ENCODE assay signal across 8 cellular contexts in genomic region chr2:47403829-47404228, GRCh38. TPM values are rescaled to one million over a fixed set of nuclear protein-coding genes. Genes with fewer than 3 reads are reported as not detected.
DNase-seq lines count a peak whose midpoint lies in the region; ATAC-seq and TF ChIP-seq lines count a peak whose summit lies in the region.

No MANE protein-coding gene starts in this region.

- H3K4me2 ChIP-seq in HCT116 (ENCODE audit: low read length) = peak overlapping the region; percentile 84

- H3K9me3 ChIP-seq in HCT116 (ENCODE audit: control insufficient read depth in 1 of 2, insufficient read depth in 1 of 2, low read depth in 1 of 2, low read length in 2 of 2) = no peaks in the 10 kb centered on the region
- H3K9me3 ChIP-seq in iPS-18a (ENCODE audit: control insufficient read depth, low read depth, low read length) = no peaks in the 10 kb centered on the region

- no peaks in the 10 kb centered on the region for H3K9me2 ChIP-seq in HCT116 (ENCODE audit: insufficient read depth)

- TF ChIP-seq RAD21 in HCT116 (IDR thresholded peaks at IDR 0.05; ENCODE audit: low read depth) = no peak

- intact Hi-C loops in HCT116 (cut with micrococcal nuclease) = loop anchor here (5.0 kb wide), 1 partner anchor 67 kb away; no protein-coding TSS in a partner anchor
- intact Hi-C loops in activated T-helper 1 cell treated with anti-CD3 and anti-CD28 coated beads, Interleukin-12 subunit alpha, Interleukin-12 subunit beta, Interleukin-2, Interleukin-4 antibody, amounts not matched to agents 30 ng/mL and 10 ng/mL and 1 ng/mL, durations not matched to agents 14 hours and 24 hours and 36 hours (cut with micrococcal nuclease) = loop anchor here (1.0 to 5.0 kb wide), 5 partner anchors 117 to 1107 kb away; partner anchors contain the start of genes EPAS1 and FBXO11

- H3K4me3 ChIP-seq in AG10803 (ENCODE audit: low read length) = peak overlapping the region; percentile 92
- peak overlapping the region; percentile 80 to 86 for H3K4me3 ChIP-seq in HCT116 (replicated peaks in 1 of 2; ENCODE audit: low read depth in 1 of 2, low read length in 2 of 2)
- H3K4me3 ChIP-seq in iPS-18a (ENCODE audit: low read length) = peak overlapping the region; percentile 92

- H3K36me3 ChIP-seq in HCT116 (ENCODE audit: control insufficient read depth in 1 of 2, insufficient read depth in 2 of 2, low read length in 2 of 2) = 0 out of 4 replicates have a peak, but pooled peaks cover 0 to 7% of the 10 kb centered on the region in 2 experiments
- H3K36me3 ChIP-seq in iPS-18a (ENCODE audit: control insufficient read depth, low read depth, low read length) = peaks cover 4% of the 10 kb centered on the region

- peak overlapping the region; percentile 97 for H3K4me3 Mint-ChIP-seq in activated T-helper 1 cell treated with anti-CD3 and anti-CD28 coated beads, Interleukin-12 subunit alpha, Interleukin-12 subunit beta, Interleukin-2, Interleukin-4 antibody, amounts not matched to agents 30 ng/mL and 10 ng/mL and 1 ng/mL, durations not matched to agents 14 hours and 24 hours and 36 hours

- no peak overlapping the region for H2AFZ ChIP-seq in HCT116 (ENCODE audit: low read depth, low read length, poor library complexity, severe bottlenecking)

- H3K4me1 Mint-ChIP-seq in activated T-helper 1 cell treated with anti-CD3 and anti-CD28 coated beads, Interleukin-12 subunit alpha, Interleukin-12 subunit beta, Interleukin-2, Interleukin-4 antibody, amounts not matched to agents 30 ng/mL and 10 ng/mL and 1 ng/mL, durations not matched to agents 14 hours and 24 hours and 36 hours (ENCODE audit: low read depth) = peaks cover 28% of the 10 kb centered on the region

- H3K27ac Mint-ChIP-seq in activated T-helper 1 cell treated with anti-CD3 and anti-CD28 coated beads, Interleukin-12 subunit alpha, Interleukin-12 subunit beta, Interleukin-2, Interleukin-4 antibody, amounts not matched to agents 30 ng/mL and 10 ng/mL and 1 ng/mL, durations not matched to agents 14 hours and 24 hours and 36 hours = peak overlapping the region; percentile 96

- peak overlapping the region; percentile 76 for H3K27ac ChIP-seq in HCT116 (ENCODE audit: low read depth, low read length)
- no peak overlapping the region for H3K27ac ChIP-seq in iPS-18a (ENCODE audit: low read length)

- no peaks in the 10 kb centered on the region for H3K27me3 Mint-ChIP-seq in activated T-helper 1 cell treated with anti-CD3 and anti-CD28 coated beads, Interleukin-12 subunit alpha, Interleukin-12 subunit beta, Interleukin-2, Interleukin-4 antibody, amounts not matched to agents 30 ng/mL and 10 ng/mL and 1 ng/mL, durations not matched to agents 14 hours and 24 hours and 36 hours (ENCODE audit: insufficient read depth)

- H4K20me1 ChIP-seq in HCT116 (ENCODE audit: insufficient read depth) = no peaks in the 10 kb centered on the region

- BruUV-seq in HCT116 (replicated peaks; lab: Mats Ljungman, UMichigan) = no TSS peak

- peak overlapping the region; percentile 89 for H3K9ac ChIP-seq in HCT116 (ENCODE audit: low read length)
- H3K9ac ChIP-seq in iPS-18a (ENCODE audit: low read length) = peak overlapping the region; percentile 84

- TF ChIP-seq CTCF in AG10803 (conservative IDR thresholded peaks at IDR 0.05; ENCODE audit: low read length) = no peak
- TF ChIP-seq CTCF in HCT116 (IDR thresholded peaks at IDR 0.05 in 2 of 3, conservative IDR thresholded peaks at IDR 0.05 in 1 of 3; ENCODE audit: borderline replicate concordance in 1 of 3, insufficient read depth in 1 of 3, low read depth in 2 of 3, low read length in 2 of 3) = no peak

- H3K27me3 ChIP-seq in HCT116 (ENCODE audit: insufficient read depth, low read length) (no peaks in the 10 kb centered on the region), iPS-18a (ENCODE audit: control insufficient read depth, insufficient read depth, low read length) (no peaks in the 10 kb centered on the region)

- in situ Hi-C loops in G401 (cut with HindIII; ENCODE audit: low sequenced_read_pairs) = no loop called here

- POLR2A ChIA-PET in HCT116 (lab: Charles Lee) = interaction anchor here (1.2 kb wide), 1 partner anchor 64 kb away, joined by 3 read pairs; no protein-coding TSS in a partner anchor

- no peaks in the 10 kb centered on the region for H3K9me3 Mint-ChIP-seq in activated T-helper 1 cell treated with anti-CD3 and anti-CD28 coated beads, Interleukin-12 subunit alpha, Interleukin-12 subunit beta, Interleukin-2, Interleukin-4 antibody, amounts not matched to agents 30 ng/mL and 10 ng/mL and 1 ng/mL, durations not matched to agents 14 hours and 24 hours and 36 hours

- 0 out of 2 replicates have a peak, but pooled peaks have one; percentile 3 for ATAC-seq in HCT116
- ATAC-seq in stimulated activated naive CD8-positive, alpha-beta T cell treated with anti-CD3 and anti-CD28 coated beads, Interleukin-15, Interleukin-2, amounts not matched to agents 100 U/mL and 50 U/mL, for 24 hours = no peak

- peaks cover 13 to 25% of the 10 kb centered on the region in 2 experiments; a peak in 3 of 4 replicates for H3K4me1 ChIP-seq in HCT116 (ENCODE audit: control insufficient read depth in 1 of 2, insufficient read depth in 2 of 2, low read length in 2 of 2)
- peaks cover 22% of the 10 kb centered on the region for H3K4me1 ChIP-seq in iPS-18a (ENCODE audit: control insufficient read depth, low read depth, low read length)

- peaks cover 35% of the 10 kb centered on the region for H3K36me3 Mint-ChIP-seq in activated T-helper 1 cell treated with anti-CD3 and anti-CD28 coated beads, Interleukin-12 subunit alpha, Interleukin-12 subunit beta, Interleukin-2, Interleukin-4 antibody, amounts not matched to agents 30 ng/mL and 10 ng/mL and 1 ng/mL, durations not matched to agents 14 hours and 24 hours and 36 hours (ENCODE audit: low read depth)

- no peak for DNase-seq in AG10803 (ENCODE audit: low read depth)
- DNase-seq in HCT116 (ENCODE audit: low read depth, low spot score) = no peak
- DNase-seq in activated T-helper 1 cell treated with anti-CD3 and anti-CD28 coated beads, Interleukin-12 subunit alpha, Interleukin-12 subunit beta, Interleukin-2, Interleukin-4 antibody, amounts not matched to agents 30 ng/mL and 10 ng/mL and 1 ng/mL, durations not matched to agents 14 hours and 24 hours and 36 hours (ENCODE audit: low spot score) = no peak
- peak; percentile 11 for DNase-seq in stimulated activated naive CD8-positive, alpha-beta T cell treated with anti-CD3 and anti-CD28 coated beads, Interleukin-15, Interleukin-2, amounts not matched to agents 100 U/mL and 50 U/mL, for 24 hours
- no peak for DNase-seq in G401 (ENCODE audit: low spot score)
- DNase-seq in LoVo (ENCODE audit: low spot score) = no peak
- no peak for DNase-seq in foreskin melanocyte

- peaks cover 58% of the 10 kb centered on the region for H3K79me2 ChIP-seq in HCT116 (ENCODE audit: insufficient read depth, low read length)

- TF ChIP-seq POLR2A in HCT116 (IDR thresholded peaks at IDR 0.05; ENCODE audit: borderline replicate concordance, extremely low read depth, insufficient read depth, insufficient read length) = no peak

- RAD21 ChIA-PET in HCT116 (lab: Charles Lee; ENCODE audit: low non-redundant PET in 1 of 2, low total read pairs in 2 of 2, uncharacterized antibody in 2 of 2, unreplicated experiment in 2 of 2) = no interaction called here

- CTCF ChIA-PET in HCT116 (lab: Charles Lee) = interaction anchor here (2.3 to 3.3 kb wide), 2 partner anchors 15 to 69 kb away, joined by 11 to 16 read pairs; no protein-coding TSS in a partner anchor

TF ChIP-seq in HCT116, 20 proteins besides CTCF, POLR2A, EP300 and RAD21:
- TF ChIP-seq SIN3A (IDR thresholded peaks at IDR 0.05; ENCODE audit: low read depth) (no peak), SRF (IDR thresholded peaks at IDR 0.05; ENCODE audit: low read depth) (no peak), FOSL1 (IDR thresholded peaks at IDR 0.05; ENCODE audit: low read depth) (no peak), YY1 (IDR thresholded peaks at IDR 0.05; ENCODE audit: extremely low read depth, insufficient replicate concordance, low read depth, low read length) (no peak)

RNA-seq across cellular contexts. Expression of gene MSH2, which starts 0.9 kb away (rescaled TPM):
- 54.9 TPM for total RNA-seq in HCT116 (2021; ENCODE audit: unreplicated experiment)
- polyA plus RNA-seq in HCT116 (2012) = 11.9 and 17.4 TPM in 2 replicates
- total RNA-seq in activated T-helper 1 cell treated with anti-CD3 and anti-CD28 coated beads, Interleukin-12 subunit alpha, Interleukin-12 subunit beta, Interleukin-2, Interleukin-4 antibody, amounts not matched to agents 30 ng/mL and 10 ng/mL and 1 ng/mL, durations not matched to agents 14 hours and 24 hours and 36 hours = 73.3 TPM in 2 replicates
- total RNA-seq in G401 (2014; rRNA removed; shearing (Covaris generic)) = 76.5 and 115 TPM in 2 replicates

RNA-seq across cellular contexts. Expression of gene EPCAM, which starts 34.7 kb away (rescaled TPM):
- 274 TPM for total RNA-seq in HCT116 (2021; ENCODE audit: unreplicated experiment)
- polyA plus RNA-seq in HCT116 (2012) = 191 and 235 TPM in 2 replicates
- 0.29 TPM in 1 of 2 replicates, not detected in the other for total RNA-seq in activated T-helper 1 cell treated with anti-CD3 and anti-CD28 coated beads, Interleukin-12 subunit alpha, Interleukin-12 subunit beta, Interleukin-2, Interleukin-4 antibody, amounts not matched to agents 30 ng/mL and 10 ng/mL and 1 ng/mL, durations not matched to agents 14 hours and 24 hours and 36 hours
- total RNA-seq in G401 (2014; rRNA removed; shearing (Covaris generic)) = 1.3 and 4.0 TPM in 2 replicates

Comparison
In these comparisons a context has a peak if more than half of its experiments do, and no peak if none do; other contexts are left out.
1. RNA of gene EPCAM, which starts 34.7 kb away (total RNA-seq): 274 TPM in HCT116 (single experiment); 1.3 to 4.0 TPM in G401 and 0.29 TPM in activated T-helper 1 cell treated with anti-CD3 and anti-CD28 coated beads, Interleukin-12 subunit alpha, Interleukin-12 subunit beta, Interleukin-2, Interleukin-4 antibody, amounts not matched to agents 30 ng/mL and 10 ng/mL and 1 ng/mL, durations not matched to agents 14 hours and 24 hours and 36 hours; every median in the first group is over 10 times any median in the second.
2. Peak in every context shown above with its lines, with median percentiles within 50 percentile points of each other: H3K4me3 ChIP-seq.